Comparison of ENCODE assay signal across 25 cellular contexts in the genomic region with DNA sequence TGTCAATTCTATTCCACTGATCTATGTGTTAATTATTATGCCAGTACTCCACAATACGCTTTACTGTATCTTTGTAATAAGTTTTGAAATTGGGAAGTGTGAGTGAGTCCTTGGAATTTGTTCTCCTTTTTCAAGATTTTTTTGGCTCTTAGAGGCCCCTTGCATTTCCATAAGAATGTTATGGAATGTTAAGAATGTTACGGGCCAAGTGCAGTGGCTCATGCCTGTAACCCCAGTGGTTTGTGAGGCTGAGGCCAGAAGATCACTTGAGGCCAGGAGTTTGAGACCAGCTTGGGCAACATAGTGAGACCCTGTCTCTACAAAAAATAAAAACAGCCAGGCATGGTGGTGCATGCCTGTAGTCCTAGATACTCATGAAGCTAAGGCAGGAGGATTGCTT.
"Had no signal": no experiment of that assay in that cellular context is flagged by ENCODE, and none has a peak within 500 bp of the region (broad histone marks: within the 10 kb centered on the region; RNA-seq: fewer than 3 reads in every experiment).

No MANE protein-coding gene starts in this region.

- H3K27ac Mint-ChIP-seq: activated naive CD8-positive, alpha-beta T cell; activated T-cell treated with anti-CD3 and anti-CD28 coated beads, Interleukin-2, amount 50 U/mL, for 24 hours; activated T-helper 2 cell treated with anti-CD3 and anti-CD28 coated beads, Interferon-gamma antibody, Interleukin-2, Interleukin-4, amounts not matched to agents 10 μg/mL and 5 μg/mL and 100 μg/mL, durations not matched to agents 14 hours and 24 hours and 36 hours; natural killer cell treated with Interleukin-12 subunit alpha and Interleukin-12 subunit beta and Interleukin-15 and Interleukin-18, amount 100 ng/mL, for 72 hours; stimulated activated naive CD8-positive, alpha-beta T cell treated with anti-CD3 and anti-CD28 coated beads, Interleukin-15, Interleukin-2, amounts not matched to agents 100 ng/mL and 50 ng/mL, for 24 hours had no signal

- H3K4me2 ChIP-seq: hepatocyte had no signal

- H3K27me3 ChIP-seq: body of pancreas, cardiac muscle cell, hepatocyte, ovary, right atrium auricular region, tibial artery had no signal

- H3K9me3 Mint-ChIP-seq: activated T-helper 2 cell treated with anti-CD3 and anti-CD28 coated beads, Interferon-gamma antibody, Interleukin-2, Interleukin-4, amounts not matched to agents 10 μg/mL and 5 μg/mL and 100 μg/mL, durations not matched to agents 14 hours and 24 hours and 36 hours; natural killer cell treated with Interleukin-12 subunit alpha and Interleukin-12 subunit beta and Interleukin-15 and Interleukin-18, amount 100 ng/mL, for 72 hours; stimulated activated naive CD8-positive, alpha-beta T cell treated with anti-CD3 and anti-CD28 coated beads, Interleukin-15, Interleukin-2, amounts not matched to agents 100 ng/mL and 50 ng/mL, for 24 hours had no signal

- H3K4me3 ChIP-seq: adrenal gland, body of pancreas, cardiac muscle cell, hepatocyte, ovary, prostate gland, right atrium auricular region, tibial artery had no signal

- H3K4me3 Mint-ChIP-seq: activated naive CD8-positive, alpha-beta T cell; activated T-cell treated with anti-CD3 and anti-CD28 coated beads, Interleukin-2, amount 50 U/mL, for 24 hours; natural killer cell treated with Interleukin-12 subunit alpha and Interleukin-12 subunit beta and Interleukin-15 and Interleukin-18, amount 100 ng/mL, for 72 hours; stimulated activated naive CD8-positive, alpha-beta T cell treated with anti-CD3 and anti-CD28 coated beads, Interleukin-15, Interleukin-2, amounts not matched to agents 100 ng/mL and 50 ng/mL, for 24 hours had no signal

- H3K9me3 ChIP-seq: adrenal gland, body of pancreas, ovary, prostate gland had no signal

- H3K4me1 ChIP-seq: adrenal gland, body of pancreas, prostate gland, right atrium auricular region, tibial artery had no signal

- H3K36me3 Mint-ChIP-seq: activated naive CD8-positive, alpha-beta T cell; natural killer cell treated with Interleukin-12 subunit alpha and Interleukin-12 subunit beta and Interleukin-15 and Interleukin-18, amount 100 ng/mL, for 72 hours had no signal

- H2AFZ ChIP-seq: hepatocyte had no signal

- DNase-seq: activated CD4-positive, alpha-beta T cell treated with anti-CD3 and anti-CD28 coated beads for 1 hour; activated CD4-positive, alpha-beta T cell treated with anti-CD3 and anti-CD28 coated beads, Interleukin-2, amount 50 U/mL, for 1 hour; activated CD8-positive, alpha-beta memory T cell treated with anti-CD3 and anti-CD28 coated beads, Interleukin-2, amount 50 U/mL, for 4 hours; activated naive CD4-positive, alpha-beta T cell; activated T-cell treated with anti-CD3 and anti-CD28 coated beads, Interleukin-2, amount 50 U/mL, for 24 hours; body of pancreas; erythroblast; glutamatergic neuron; left cardiac atrium; ovary; stimulated activated CD4-positive, alpha-beta T cell treated with anti-CD3 and anti-CD28 coated beads, Interleukin-12 subunit alpha, Interleukin-12 subunit beta, amount 100 ng/mL, for 4 hours; T-helper 1 cell; tibial artery; WERI-Rb-1 had no signal

- H3K36me3 ChIP-seq: adrenal gland, cardiac muscle cell, ovary, prostate gland, right atrium auricular region, tibial artery, WERI-Rb-1 had no signal

- H3K27me3 Mint-ChIP-seq: activated naive CD8-positive, alpha-beta T cell; stimulated activated naive CD8-positive, alpha-beta T cell treated with anti-CD3 and anti-CD28 coated beads, Interleukin-15, Interleukin-2, amounts not matched to agents 100 ng/mL and 50 ng/mL, for 24 hours had no signal

- ATAC-seq: body of pancreas; left cardiac atrium; natural killer cell treated with Interleukin-12 subunit alpha and Interleukin-12 subunit beta and Interleukin-15 and Interleukin-18, amount 100 ng/mL, for 72 hours had no signal

- H3K79me2 ChIP-seq: hepatocyte had no signal

- FAIRE-seq: islet of Langerhans, TTC549 had no signal

- H3K27ac ChIP-seq: adrenal gland, body of pancreas, cardiac muscle cell, hepatocyte, ovary, prostate gland, right atrium auricular region, tibial artery, WERI-Rb-1 had no signal
